In the genomic region with DNA sequence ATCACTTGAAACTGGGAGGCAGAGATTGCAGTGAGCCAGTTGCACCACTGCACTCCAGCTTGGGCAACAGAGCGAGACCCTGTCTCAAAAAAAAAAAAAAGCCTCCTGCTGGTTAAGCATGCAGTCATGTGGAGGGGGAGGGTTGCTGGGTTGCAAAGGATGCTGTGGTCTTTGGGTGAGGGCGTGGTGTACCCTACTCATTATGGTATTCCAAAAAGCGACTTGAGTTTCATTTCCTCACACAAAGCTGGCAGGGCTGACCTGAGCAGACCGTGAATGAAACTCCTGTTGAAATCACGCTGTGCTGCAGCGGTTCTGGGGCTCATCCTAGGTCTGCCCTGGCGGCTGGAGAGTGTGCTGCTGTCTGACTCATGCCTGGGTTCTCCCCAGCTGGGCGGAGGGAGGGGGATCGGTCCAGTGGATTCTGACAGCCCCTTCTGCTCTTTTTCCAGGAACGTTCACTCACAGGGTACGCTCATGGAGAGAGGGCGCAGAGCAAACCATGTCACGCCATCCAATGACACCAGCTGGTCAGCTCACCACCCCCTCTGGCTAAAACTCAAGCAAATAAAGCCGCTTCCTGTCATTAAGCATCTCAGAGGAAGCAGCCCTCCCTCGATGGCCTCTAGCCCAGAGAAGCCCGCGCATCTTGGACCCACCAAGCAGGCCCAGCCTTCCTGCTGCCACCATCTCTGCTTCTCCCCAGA, we compare ENCODE assay signal across 8 cellular contexts.
DNase-seq lines count a peak whose midpoint lies in the region; ATAC-seq and TF ChIP-seq lines count a peak whose summit lies in the region.

No MANE protein-coding gene starts in this region.

- H3K36me3 ChIP-seq in CD4-positive, alpha-beta memory T cell (ENCODE audit: insufficient read depth, low read length), result no peaks in the 10 kb centered on the region

- DNase-seq in CD4-positive, alpha-beta memory T cell, result peak; percentile 25 to 43 (median 40)
- DNase-seq in activated naive CD8-positive, alpha-beta T cell treated with anti-CD3 and anti-CD28 coated beads, Interleukin-2, amount 50 U/mL, for 24 hours, result peak; percentile 67
- DNase-seq in left kidney (ENCODE audit: low read depth, low spot score) (peak; percentile 91), NCI-H524 (lab: John Stamatoyannopoulos, UW) (no peak)
- peak; percentile 92 for DNase-seq in stimulated activated naive B cell treated with anti-CD40 and anti-IgM and Interleukin-4, amounts not matched to agents 10 μg/mL and 1 μg/mL and 100 μg/mL, for 72 hours

- CTCF ChIA-PET in CD4-positive, alpha-beta memory T cell (lab: Charles Lee; ENCODE audit: partially characterized antibody), result no interaction called here

- POLR2A ChIA-PET in CD4-positive, alpha-beta memory T cell (lab: Charles Lee; ENCODE audit: partially characterized antibody), result no interaction called here

- H3K27me3 Mint-ChIP-seq in CD4-positive, alpha-beta memory T cell, result no peaks in the 10 kb centered on the region
- no peaks in the 10 kb centered on the region for H3K27me3 Mint-ChIP-seq in activated naive CD8-positive, alpha-beta T cell treated with anti-CD3 and anti-CD28 coated beads, Interleukin-2, amount 50 U/mL, for 24 hours
- H3K27me3 Mint-ChIP-seq in stimulated activated naive B cell treated with anti-CD40 and anti-IgM and Interleukin-4, amounts not matched to agents 10 μg/mL and 1 μg/mL and 100 μg/mL, for 72 hours, result no peaks in the 10 kb centered on the region

- no peaks in the 10 kb centered on the region for H3K9me3 ChIP-seq in CD4-positive, alpha-beta memory T cell (ENCODE audit: control insufficient read depth in 1 of 2, low read length in 2 of 2)

- peak; percentile 79 for TF ChIP-seq POLR2A in Raji (IDR thresholded peaks at IDR 0.05; ENCODE audit: insufficient read depth, low read depth, low read length)

- no peak overlapping the region for H3K27ac ChIP-seq in CD4-positive, alpha-beta memory T cell (ENCODE audit: low read depth, low read length)

- peaks cover 6 to 29% (median 17%) of the 10 kb centered on the region in 4 donors for H3K4me1 Mint-ChIP-seq in CD4-positive, alpha-beta memory T cell
- H3K4me1 Mint-ChIP-seq in activated naive CD8-positive, alpha-beta T cell treated with anti-CD3 and anti-CD28 coated beads, Interleukin-2, amount 50 U/mL, for 24 hours, result peaks cover 40% of the 10 kb centered on the region
- H3K4me1 Mint-ChIP-seq in stimulated activated naive B cell treated with anti-CD40 and anti-IgM and Interleukin-4, amounts not matched to agents 10 μg/mL and 1 μg/mL and 100 μg/mL, for 72 hours, result peaks cover 57 to 88% of the 10 kb centered on the region in 2 donors

- peak overlapping the region in 1 of 2 donors; percentile 34 for H3K4me3 ChIP-seq in CD4-positive, alpha-beta memory T cell (ENCODE audit: low read length in 2 of 2)

- no peaks in the 10 kb centered on the region for H3K36me3 Mint-ChIP-seq in CD4-positive, alpha-beta memory T cell
- H3K36me3 Mint-ChIP-seq in activated naive CD8-positive, alpha-beta T cell treated with anti-CD3 and anti-CD28 coated beads, Interleukin-2, amount 50 U/mL, for 24 hours (ENCODE audit: low read depth), result no peaks in the 10 kb centered on the region
- H3K36me3 Mint-ChIP-seq in stimulated activated naive B cell treated with anti-CD40 and anti-IgM and Interleukin-4, amounts not matched to agents 10 μg/mL and 1 μg/mL and 100 μg/mL, for 72 hours, result peaks cover 3 to 4% of the 10 kb centered on the region in 2 donors

- peak overlapping the region; percentile 32 to 84 (median 66) for H3K27ac Mint-ChIP-seq in CD4-positive, alpha-beta memory T cell
- peak overlapping the region; percentile 73 for H3K27ac Mint-ChIP-seq in activated naive CD8-positive, alpha-beta T cell treated with anti-CD3 and anti-CD28 coated beads, Interleukin-2, amount 50 U/mL, for 24 hours
- H3K27ac Mint-ChIP-seq in stimulated activated naive B cell treated with anti-CD40 and anti-IgM and Interleukin-4, amounts not matched to agents 10 μg/mL and 1 μg/mL and 100 μg/mL, for 72 hours, result peak overlapping the region; percentile 84

- H3K4me3 Mint-ChIP-seq in CD4-positive, alpha-beta memory T cell, result peak overlapping the region; percentile 78 to 86 (median 82)
- peak overlapping the region; percentile 58 for H3K4me3 Mint-ChIP-seq in activated naive CD8-positive, alpha-beta T cell treated with anti-CD3 and anti-CD28 coated beads, Interleukin-2, amount 50 U/mL, for 24 hours
- H3K4me3 Mint-ChIP-seq in stimulated activated naive B cell treated with anti-CD40 and anti-IgM and Interleukin-4, amounts not matched to agents 10 μg/mL and 1 μg/mL and 100 μg/mL, for 72 hours, result peak overlapping the region; percentile 67 to 79

- ATAC-seq in GM19328 (IDR thresholded peaks at IDR 0.05; ENCODE audit: unreplicated experiment), result peak; percentile 83
- peak; percentile 89 for ATAC-seq in HG03354 (IDR thresholded peaks at IDR 0.05; ENCODE audit: poor library complexity, severe bottlenecking, unreplicated experiment)
- peak; percentile 98 for ATAC-seq in activated naive CD8-positive, alpha-beta T cell treated with anti-CD3 and anti-CD28 coated beads, Interleukin-2, amount 50 U/mL, for 24 hours
- peak; percentile 95 for ATAC-seq in stimulated activated naive B cell treated with anti-CD40 and anti-IgM and Interleukin-4, amounts not matched to agents 10 μg/mL and 1 μg/mL and 100 μg/mL, for 72 hours (replicated peaks)

- H3K9me3 Mint-ChIP-seq in CD4-positive, alpha-beta memory T cell, result no peaks in the 10 kb centered on the region
- H3K9me3 Mint-ChIP-seq in activated naive CD8-positive, alpha-beta T cell treated with anti-CD3 and anti-CD28 coated beads, Interleukin-2, amount 50 U/mL, for 24 hours, result no peaks in the 10 kb centered on the region
- peaks cover 2 to 4% of the 10 kb centered on the region in 2 donors for H3K9me3 Mint-ChIP-seq in stimulated activated naive B cell treated with anti-CD40 and anti-IgM and Interleukin-4, amounts not matched to agents 10 μg/mL and 1 μg/mL and 100 μg/mL, for 72 hours

- no peaks in the 10 kb centered on the region for H3K27me3 ChIP-seq in CD4-positive, alpha-beta memory T cell (ENCODE audit: insufficient read depth, low read length)

- intact Hi-C loops in CD4-positive, alpha-beta memory T cell (cut with micrococcal nuclease), result no loop called here

- H3K4me1 ChIP-seq in CD4-positive, alpha-beta memory T cell (ENCODE audit: insufficient read depth, low read length), result peaks cover 16% of the 10 kb centered on the region

Comparison
In these comparisons a context has a peak if more than half of its experiments do, and no peak if none do; other contexts are left out.
1. DNase-seq: peak in CD4-positive, alpha-beta memory T cell (5 of 5), activated naive CD8-positive, alpha-beta T cell treated with anti-CD3 and anti-CD28 coated beads, Interleukin-2, amount 50 U/mL, for 24 hours (single experiment), left kidney (single experiment) and stimulated activated naive B cell treated with anti-CD40 and anti-IgM and Interleukin-4, amounts not matched to agents 10 μg/mL and 1 μg/mL and 100 μg/mL, for 72 hours (single experiment); none in NCI-H524 (0 of 2).
2. Peak in every context shown above with its lines, with median percentiles within 50 percentile points of each other: H3K27ac Mint-ChIP-seq, H3K4me3 Mint-ChIP-seq and ATAC-seq.